Comparison of ENCODE assay signal across 25 cellular contexts in the genomic region with DNA sequence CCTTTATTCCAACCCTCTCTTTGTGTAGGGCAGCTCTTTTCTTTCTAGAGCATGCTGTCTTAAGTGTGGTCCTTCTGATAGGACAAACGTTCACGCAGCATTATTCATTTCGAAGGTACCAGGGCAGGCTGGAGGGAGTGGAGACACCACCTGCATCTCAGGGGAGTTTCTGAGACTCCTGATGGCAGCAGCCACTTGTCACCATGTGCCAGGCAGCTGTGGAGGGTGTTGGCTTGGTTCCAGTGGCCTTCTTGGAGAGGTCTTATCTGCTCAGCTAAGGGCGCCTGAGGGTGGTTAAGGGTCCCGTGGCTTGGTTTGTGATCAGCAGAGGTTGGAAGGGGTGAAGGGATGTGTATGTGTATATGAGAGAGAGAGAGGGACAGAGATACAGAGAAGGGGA.
"Had no signal": no experiment of that assay in that cellular context is flagged by ENCODE, and none has a peak within 500 bp of the region (broad histone marks: within the 10 kb centered on the region; RNA-seq: fewer than 3 reads in every experiment).

No MANE protein-coding gene starts in this region.

- H3K4me3 ChIP-seq: left lung, lung, ovary, right atrium auricular region, skin epidermis, suprapubic skin, thoracic aorta, tibial nerve, uterus had no signal

- H3K36me3 Mint-ChIP-seq: immature natural killer cell; mesothelial cell of epicardium; naive B cell; natural killer cell treated with Interleukin-12 subunit alpha and Interleukin-12 subunit beta and Interleukin-15 and Interleukin-18, amount 100 ng/mL, for 72 hours; type B pancreatic cell had no signal

- H3K27me3 ChIP-seq: left lung, ovary, right atrium auricular region, suprapubic skin, tibial nerve, uterus had no signal

- H3K27ac ChIP-seq: left lung, ovary, right atrium auricular region, skin epidermis, suprapubic skin, thoracic aorta, tibial nerve, uterus had no signal

- ATAC-seq: left colon; left lung; natural killer cell treated with Interleukin-12 subunit alpha and Interleukin-12 subunit beta and Interleukin-15 and Interleukin-18, amount 100 ng/mL, for 72 hours; sciatic nerve had no signal

- H3K27ac Mint-ChIP-seq: immature natural killer cell; mesothelial cell of epicardium; naive B cell; natural killer cell treated with Interleukin-12 subunit alpha and Interleukin-12 subunit beta and Interleukin-15 and Interleukin-18, amount 100 ng/mL, for 72 hours; stimulated activated naive CD8-positive, alpha-beta T cell treated with anti-CD3 and anti-CD28 coated beads, Interleukin-15, Interleukin-2, amounts not matched to agents 100 ng/mL and 50 ng/mL, for 24 hours; type B pancreatic cell had no signal

- H3K9me3 ChIP-seq: left lung, ovary, right atrium auricular region, suprapubic skin, thoracic aorta, tibial nerve, uterus had no signal

- H3K9me3 Mint-ChIP-seq: immature natural killer cell; mesothelial cell of epicardium; natural killer cell treated with Interleukin-12 subunit alpha and Interleukin-12 subunit beta and Interleukin-15 and Interleukin-18, amount 100 ng/mL, for 72 hours; stimulated activated naive CD8-positive, alpha-beta T cell treated with anti-CD3 and anti-CD28 coated beads, Interleukin-15, Interleukin-2, amounts not matched to agents 100 ng/mL and 50 ng/mL, for 24 hours; type B pancreatic cell had no signal

- H3K36me3 ChIP-seq: left lung, ovary, right atrium auricular region, suprapubic skin, thoracic aorta, tibial nerve, uterus had no signal

- H3K4me3 Mint-ChIP-seq: immature natural killer cell; mesothelial cell of epicardium; naive B cell; natural killer cell treated with Interleukin-12 subunit alpha and Interleukin-12 subunit beta and Interleukin-15 and Interleukin-18, amount 100 ng/mL, for 72 hours; stimulated activated naive CD8-positive, alpha-beta T cell treated with anti-CD3 and anti-CD28 coated beads, Interleukin-15, Interleukin-2, amounts not matched to agents 100 ng/mL and 50 ng/mL, for 24 hours; type B pancreatic cell had no signal

- DNase-seq: hypothalamus; immature natural killer cell; kidney; left colon; mesendoderm; naive B cell; ovary; stimulated activated CD4-positive, alpha-beta T cell treated with anti-CD3 and anti-CD28 coated beads, Interleukin-12 subunit alpha, Interleukin-12 subunit beta, amount 100 ng/mL, for 4 hours; stimulated activated CD4-positive, alpha-beta T cell treated with anti-CD3 and anti-CD28 coated beads, Interleukin-15, amount 100 ng/mL, for 24 hours; stimulated activated CD4-positive, alpha-beta T cell treated with anti-CD3 and anti-CD28 coated beads, Interleukin-2, amount 100 ng/mL, for 24 hours; stimulated activated CD4-positive, alpha-beta T cell treated with anti-CD3 and anti-CD28 coated beads, Interleukin-4, amount 100 ng/mL, for 1 hour; stimulated activated naive CD4-positive, alpha-beta T cell; uterus had no signal

- H3K4me1 Mint-ChIP-seq: immature natural killer cell, mesothelial cell of epicardium, naive B cell had no signal
